18 cellular contexts compared by ENCODE assay signal in the genomic region with DNA sequence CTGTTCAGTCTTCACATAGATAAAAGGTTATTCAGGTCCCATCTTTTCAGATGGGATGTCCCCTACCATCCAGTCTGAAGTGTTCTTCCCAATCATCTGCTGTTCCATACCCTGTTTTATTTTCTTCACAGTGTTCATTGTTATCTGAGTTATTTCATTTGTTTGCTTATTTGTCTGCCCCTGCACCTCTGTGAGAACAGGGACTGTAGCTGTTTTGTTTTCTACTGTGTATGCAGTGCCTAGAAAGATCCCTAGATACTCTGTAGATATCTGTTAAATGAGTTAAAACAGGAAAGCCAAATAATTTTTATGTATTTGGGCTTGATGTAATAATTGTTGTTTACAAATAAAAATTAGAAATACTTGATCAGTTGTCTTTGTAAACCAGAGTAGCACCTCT. TPM values are rescaled to one million over a fixed set of nuclear protein-coding genes. Genes with fewer than 3 reads are reported as not detected.
DNase-seq lines count a peak whose midpoint lies in the region; ATAC-seq and TF ChIP-seq lines count a peak whose summit lies in the region.
"Had no signal": no experiment of that assay in that cellular context is flagged by ENCODE, and none has a peak within 500 bp of the region (broad histone marks: within the 10 kb centered on the region; RNA-seq: fewer than 3 reads in every experiment).

No MANE protein-coding gene starts in this region.

- H3K36me3 Mint-ChIP-seq in activated CD4-positive, alpha-beta T cell treated with anti-CD3 and anti-CD28 coated beads, Interleukin-2, amount 10 ng/mL, durations not matched to agents 24 days and 14 days (ENCODE audit: low read depth) = peaks cover 46% of the 10 kb centered on the region
- H3K36me3 Mint-ChIP-seq in natural killer cell = no peaks in the 10 kb centered on the region
- H3K36me3 Mint-ChIP-seq in natural killer cell treated with Interleukin-12 subunit alpha and Interleukin-12 subunit beta and Interleukin-15 and Interleukin-18, amount 100 ng/mL, for 72 hours = peaks cover 11% of the 10 kb centered on the region
- H3K36me3 Mint-ChIP-seq in nephron progenitor cell (ENCODE audit: low read depth) = peaks cover 85% of the 10 kb centered on the region

- intact Hi-C loops in activated CD4-positive, alpha-beta T cell treated with anti-CD3 and anti-CD28 coated beads, Interleukin-2, amount 10 ng/mL, durations not matched to agents 24 days and 14 days (cut with micrococcal nuclease) = no loop called here
- intact Hi-C loops in natural killer cell (cut with micrococcal nuclease) = no loop called here

- H3K27ac Mint-ChIP-seq in activated CD4-positive, alpha-beta T cell treated with anti-CD3 and anti-CD28 coated beads, Interleukin-2, amount 10 ng/mL, durations not matched to agents 24 days and 14 days = no peak overlapping the region
- H3K27ac Mint-ChIP-seq in natural killer cell (peak overlapping the region; percentile 11 to 44), nephron progenitor cell (peak overlapping the region; percentile 93)
- no peak overlapping the region for H3K27ac Mint-ChIP-seq in natural killer cell treated with Interleukin-12 subunit alpha and Interleukin-12 subunit beta and Interleukin-15 and Interleukin-18, amount 100 ng/mL, for 72 hours

- no peaks in the 10 kb centered on the region for H3K9me3 Mint-ChIP-seq in activated CD4-positive, alpha-beta T cell treated with anti-CD3 and anti-CD28 coated beads, Interleukin-2, amount 10 ng/mL, durations not matched to agents 24 days and 14 days
- H3K9me3 Mint-ChIP-seq in natural killer cell = no peaks in the 10 kb centered on the region
- no peaks in the 10 kb centered on the region for H3K9me3 Mint-ChIP-seq in natural killer cell treated with Interleukin-12 subunit alpha and Interleukin-12 subunit beta and Interleukin-15 and Interleukin-18, amount 100 ng/mL, for 72 hours
- no peaks in the 10 kb centered on the region for H3K9me3 Mint-ChIP-seq in nephron progenitor cell

- DNase-seq in activated CD4-positive, alpha-beta T cell treated with anti-CD3 and anti-CD28 coated beads, Interleukin-2, amount 10 ng/mL, durations not matched to agents 24 days and 14 days = peak; percentile 18
- no peak for DNase-seq in activated CD4-positive, alpha-beta T cell treated with anti-CD3 and anti-CD28 coated beads, Interleukin-2, amount 50 U/mL, for 4 hours
- DNase-seq in natural killer cell (no peak), nephron progenitor cell (no peak), AG08396 (ENCODE audit: low spot score) (no peak), mucosa of gallbladder (ENCODE audit: low spot score) (no peak), substantia nigra (lab: John Stamatoyannopoulos, UW) (no peak)
- no peak for DNase-seq in natural killer cell treated with Interleukin-12 subunit alpha and Interleukin-12 subunit beta and Interleukin-15 and Interleukin-18, amount 100 ng/mL, for 72 hours (ENCODE audit: low spot score)
- DNase-seq: COR-L47, H7, NCI-H1417, NCI-H187 treated with DMSO at 0.1 percent for 48 hours, NCI-H2227 treated with DMSO at 0.1 percent for 48 hours, NCI-H510A treated with DMSO at 0.1 percent for 48 hours, NCI-H774, Right ventricle myocardium superior had no signal

- ATAC-seq in natural killer cell = no peak
- ATAC-seq in natural killer cell treated with Interleukin-12 subunit alpha and Interleukin-12 subunit beta and Interleukin-15 and Interleukin-18, amount 100 ng/mL, for 72 hours = no peak

- no peak for TF ChIP-seq CTCF in natural killer cell (IDR thresholded peaks at IDR 0.05)
- TF ChIP-seq CTCF in nephron progenitor cell (IDR thresholded peaks at IDR 0.05) = no peak

- H3K27me3 Mint-ChIP-seq in activated CD4-positive, alpha-beta T cell treated with anti-CD3 and anti-CD28 coated beads, Interleukin-2, amount 10 ng/mL, durations not matched to agents 24 days and 14 days = no peaks in the 10 kb centered on the region
- no peaks in the 10 kb centered on the region for H3K27me3 Mint-ChIP-seq in natural killer cell (ENCODE audit: low read depth in 2 of 2)
- H3K27me3 Mint-ChIP-seq in natural killer cell treated with Interleukin-12 subunit alpha and Interleukin-12 subunit beta and Interleukin-15 and Interleukin-18, amount 100 ng/mL, for 72 hours = no peaks in the 10 kb centered on the region
- H3K27me3 Mint-ChIP-seq in nephron progenitor cell (ENCODE audit: low read depth, poor library complexity) = no peaks in the 10 kb centered on the region

- H3K27ac ChIP-seq in substantia nigra (ENCODE audit: low read depth, low read length, poor library complexity, severe bottlenecking) = no peak overlapping the region
- H3K27ac ChIP-seq: 22Rv1, KMS-11 had no signal

- H3K4me3 Mint-ChIP-seq in activated CD4-positive, alpha-beta T cell treated with anti-CD3 and anti-CD28 coated beads, Interleukin-2, amount 10 ng/mL, durations not matched to agents 24 days and 14 days = no peak overlapping the region
- no peak overlapping the region for H3K4me3 Mint-ChIP-seq in natural killer cell
- H3K4me3 Mint-ChIP-seq in natural killer cell treated with Interleukin-12 subunit alpha and Interleukin-12 subunit beta and Interleukin-15 and Interleukin-18, amount 100 ng/mL, for 72 hours = no peak overlapping the region
- H3K4me3 Mint-ChIP-seq in nephron progenitor cell = no peak overlapping the region

- peaks cover 7% of the 10 kb centered on the region for H3K4me1 Mint-ChIP-seq in activated CD4-positive, alpha-beta T cell treated with anti-CD3 and anti-CD28 coated beads, Interleukin-2, amount 10 ng/mL, durations not matched to agents 24 days and 14 days
- H3K4me1 Mint-ChIP-seq in natural killer cell (peaks cover 8 to 9% of the 10 kb centered on the region in 2 donors), nephron progenitor cell (no peaks in the 10 kb centered on the region)
- H3K4me1 Mint-ChIP-seq in natural killer cell treated with Interleukin-12 subunit alpha and Interleukin-12 subunit beta and Interleukin-15 and Interleukin-18, amount 100 ng/mL, for 72 hours (ENCODE audit: low read depth in 2 of 2) = no peaks in the 10 kb centered on the region

RNA-seq across cellular contexts. Expression of a gene that starts 34.2 kb away (rescaled TPM):
- total RNA-seq in activated CD4-positive, alpha-beta T cell treated with anti-CD3 and anti-CD28 coated beads, Interleukin-2, amount 10 ng/mL, durations not matched to agents 24 days and 14 days = 76.5 and 90.8 TPM in 2 replicates
- total RNA-seq in natural killer cell (10 to 100 TPM; 63.4 to 92.7 (median 73.8) TPM), mucosa of gallbladder (108 TPM)
- 10 to 100 TPM; 64.2 to 67.3 TPM for total RNA-seq in natural killer cell treated with Interleukin-12 subunit alpha and Interleukin-12 subunit beta and Interleukin-15 and Interleukin-18, amount 100 ng/mL, for 72 hours

Comparison
In these comparisons a context has a peak if more than half of its experiments do, and no peak if none do; other contexts are left out.
1. H3K27ac Mint-ChIP-seq: peak in natural killer cell (2 of 2) and nephron progenitor cell (single experiment); none in activated CD4-positive, alpha-beta T cell treated with anti-CD3 and anti-CD28 coated beads, Interleukin-2, amount 10 ng/mL, durations not matched to agents 24 days and 14 days (single experiment) and natural killer cell treated with Interleukin-12 subunit alpha and Interleukin-12 subunit beta and Interleukin-15 and Interleukin-18, amount 100 ng/mL, for 72 hours (0 of 2).